ENCODE assay signal across 8 cellular contexts in genomic region chr6:158853072-158853871, GRCh38. TPM values are rescaled to one million over a fixed set of nuclear protein-coding genes. Genes with fewer than 3 reads are reported as not detected.
A peak's percentile ranks its signal among the peaks of the same experiment; 100 is the strongest.
DNase-seq lines count a peak whose midpoint lies in the region; ATAC-seq, FAIRE-seq and TF ChIP-seq lines count a peak whose summit lies in the region.

No MANE protein-coding gene starts in this region.

- peak overlapping the region; percentile 92 to 97 for H3K27ac ChIP-seq in A549
- H3K27ac ChIP-seq in OCI-LY7 (ENCODE audit: low read depth, low read length, poor library complexity, severe bottlenecking) = peak overlapping the region; percentile 74
- peak overlapping the region; percentile 18 to 21 for H3K27ac ChIP-seq in prostate gland

- H3K4me2 ChIP-seq in A549 (peak overlapping the region; percentile 79), OCI-LY7 (ENCODE audit: low read length) (peak overlapping the region; percentile 75)

- peak overlapping the region; percentile 73 for H2AFZ ChIP-seq in OCI-LY7 (ENCODE audit: low read length)

- peaks cover 42% of the 10 kb centered on the region for H3K4me1 Mint-ChIP-seq in activated T-cell treated with anti-CD3 and anti-CD28 coated beads, Interleukin-2, amount 50 U/mL, for 4 hours (ENCODE audit: low read depth)

- H4K20me1 ChIP-seq in OCI-LY7 (ENCODE audit: insufficient read depth, low read length) = no peaks in the 10 kb centered on the region

- POLR2A ChIA-PET in A549 (lab: Yijun Ruan, JAX) = interaction anchor here (1.0 to 3.1 kb wide), 4 partner anchors 14 to 54 kb away, joined by 3 to 42 read pairs (median 4); no protein-coding TSS in a partner anchor
- POLR2A ChIA-PET in OCI-LY7 (lab: Charles Lee) = interaction anchor here (0.8 to 5.4 kb wide), 5 partner anchors 11 to 94 kb away, joined by 3 to 60 read pairs (median 5); no protein-coding TSS in a partner anchor

- peak; percentile 40 to 81; a peak in 3 of 5 replicates for TF ChIP-seq EP300 in A549 (IDR thresholded peaks at IDR 0.05)

- H3K27me3 ChIP-seq in prostate gland (replicated peaks; ENCODE audit: insufficient read depth) = no peaks in the 10 kb centered on the region

- H3K4me3 Mint-ChIP-seq in activated T-cell treated with anti-CD3 and anti-CD28 coated beads, Interleukin-2, amount 50 U/mL, for 4 hours = no peak overlapping the region

- TF ChIP-seq RAD21 in A549 (conservative IDR thresholded peaks at IDR 0.05 in 1 of 2, IDR thresholded peaks at IDR 0.05 in 1 of 2) = peak in 1 of 2 experiments; percentile 9; a peak in 1 of 5 replicates

- H3K36me3 ChIP-seq in OCI-LY7 (ENCODE audit: insufficient read depth, low read length) (no peaks in the 10 kb centered on the region), prostate gland (no peaks in the 10 kb centered on the region)

- H3K79me2 ChIP-seq in OCI-LY7 (ENCODE audit: insufficient read depth, low read depth, low read length) = no peaks in the 10 kb centered on the region

- TF ChIP-seq POLR2A in A549 (IDR thresholded peaks at IDR 0.05; ENCODE audit: low read length) (no peak), prostate gland (IDR thresholded peaks at IDR 0.05) (peak; percentile 63)

- intact Hi-C loops in OCI-LY7 (cut with micrococcal nuclease; ENCODE audit: unreplicated experiment) (loop anchor here (2.0 kb wide), 1 partner anchor 26 kb away; no protein-coding TSS in a partner anchor), prostate gland (cut with DNase I) (no loop called here)

- TF ChIP-seq CTCF in A549 (IDR thresholded peaks at IDR 0.05) (no peak), OCI-LY7 (conservative IDR thresholded peaks at IDR 0.05; ENCODE audit: low read length) (no peak), foreskin fibroblast (IDR thresholded peaks at IDR 0.05; ENCODE audit: low read depth, low read length) (no peak), prostate gland (IDR thresholded peaks at IDR 0.05) (no peak)

- peaks cover 87% of the 10 kb centered on the region for H3K4me1 ChIP-seq in A549
- H3K4me1 ChIP-seq in OCI-LY7 (ENCODE audit: insufficient read depth, low read length, poor library complexity, severe bottlenecking) = peaks cover 78% of the 10 kb centered on the region
- peaks cover 5% of the 10 kb centered on the region for H3K4me1 ChIP-seq in prostate gland (replicated peaks)

- no peaks in the 10 kb centered on the region for H3K9me3 Mint-ChIP-seq in activated T-cell treated with anti-CD3 and anti-CD28 coated beads, Interleukin-2, amount 50 U/mL, for 4 hours

- DNase-seq in A549 (ENCODE audit: low read depth in 1 of 2, low spot score in 1 of 2) (peak; percentile 83 to 97), OCI-LY7 (ENCODE audit: low spot score) (peak; percentile 85), foreskin fibroblast (peak; percentile 66 to 86), prostate gland (ENCODE audit: low spot score) (peak; percentile 86), cortex of kidney (lab: John Stamatoyannopoulos, UW) (no peak)
- peak; percentile 82 for DNase-seq in activated T-cell treated with anti-CD3 and anti-CD28 coated beads, Interleukin-2, amount 50 U/mL, for 4 hours

- H3K4me3 ChIP-seq in A549 (peak overlapping the region; percentile 23; the same call in 2 of the 3 replicates), OCI-LY7 (ENCODE audit: low read depth, low read length, poor library complexity, severe bottlenecking) (peak overlapping the region; percentile 55), foreskin fibroblast (ENCODE audit: low read depth in 1 of 2, low read length in 2 of 2) (no peak overlapping the region), prostate gland (no peak overlapping the region)

- no TSS peak for BruUV-seq in OCI-LY7 (replicated peaks; lab: Mats Ljungman, UMichigan)

- FAIRE-seq in A549 (lab: Jason Lieb, UNC) = no peak

- CTCF ChIA-PET in A549 (lab: Yijun Ruan, JAX) = interaction anchor here (2.0 to 2.5 kb wide), 2 partner anchors 16 to 117 kb away, joined by 5 to 11 read pairs; no protein-coding TSS in a partner anchor
- CTCF ChIA-PET in OCI-LY7 (lab: Charles Lee; ENCODE audit: unreplicated experiment) = no interaction called here

- WGBS in A549 (ENCODE audit: missing lambda C conversion rate) = 1% methylated on average over 13 of the region's 13 CpGs
- WGBS in prostate gland = 46% methylated on average over 13 of the region's 13 CpGs

- no peaks in the 10 kb centered on the region for H3K27me3 Mint-ChIP-seq in activated T-cell treated with anti-CD3 and anti-CD28 coated beads, Interleukin-2, amount 50 U/mL, for 4 hours (ENCODE audit: low read depth)

- no peaks in the 10 kb centered on the region for H3K36me3 Mint-ChIP-seq in activated T-cell treated with anti-CD3 and anti-CD28 coated beads, Interleukin-2, amount 50 U/mL, for 4 hours (ENCODE audit: insufficient read depth)

- H3K9me3 ChIP-seq in A549 = no peaks in the 10 kb centered on the region
- H3K9me3 ChIP-seq in OCI-LY7 (ENCODE audit: low read length) = no peaks in the 10 kb centered on the region
- H3K9me3 ChIP-seq in prostate gland = no peaks in the 10 kb centered on the region

- ATAC-seq in A549 (peak; percentile 76 to 78), GM18873 (IDR thresholded peaks at IDR 0.05; ENCODE audit: low FRiP score, unreplicated experiment) (peak; percentile 70), HG03095 (IDR thresholded peaks at IDR 0.05; ENCODE audit: unreplicated experiment) (peak; percentile 94)
- ATAC-seq in activated T-cell treated with anti-CD3 and anti-CD28 coated beads, Interleukin-2, amount 50 U/mL, for 4 hours = peak; percentile 78

- H3K9me2 ChIP-seq in OCI-LY7 (ENCODE audit: insufficient read depth, low read length) = no peaks in the 10 kb centered on the region

TF ChIP-seq in A549, 52 proteins besides CTCF, POLR2A, EP300 and RAD21:
- TF ChIP-seq JUN (IDR thresholded peaks at IDR 0.05) (peak; percentile 76 to 78; a peak in 4 of 5 replicates), POLR2AphosphoS2 (conservative IDR thresholded peaks at IDR 0.05; ENCODE audit: low read length) (no peak), BHLHE40 (IDR thresholded peaks at IDR 0.05; ENCODE audit: low read depth, low read length) (no peak), HOXB5 (CRISPR knock-in tag; IDR thresholded peaks at IDR 0.05) (0 out of 2 replicates have a peak, but pooled peaks have one; percentile 34), GATA3 (IDR thresholded peaks at IDR 0.05; ENCODE audit: borderline replicate concordance) (peak; percentile 86; the same call in 1 of the 2 replicates), KDM5A (IDR thresholded peaks at IDR 0.05) (no peak), FOSL2 (IDR thresholded peaks at IDR 0.05) (peak; percentile 37; the same call in 1 of the 2 replicates), FOSL2 (CRISPR knock-in tag; IDR thresholded peaks at IDR 0.05) (peak; percentile 94), USF2 (IDR thresholded peaks at IDR 0.05) (no peak), E2F6 (IDR thresholded peaks at IDR 0.05; ENCODE audit: borderline replicate concordance, low read depth) (peak; percentile 57; the same call in 1 of the 2 replicates), MAX (IDR thresholded peaks at IDR 0.05) (peak; percentile 88), JUNB (IDR thresholded peaks at IDR 0.05) (peak; percentile 71), TP53 (CRISPR knock-in tag; IDR thresholded peaks at IDR 0.05) (peak; percentile 43; the same call in 1 of the 2 replicates)

RNA-seq across cellular contexts. Expression of gene EZR, which starts 34.1 kb away (rescaled TPM):
- polyA plus RNA-seq in A549 (2011; rRNA removed) (207 and 254 TPM in 2 replicates), A549 (2017; fragmentation: RNase III; extraction: RNeasy Plus Mini Kit Qiagen cat#74134 plus additional on column Dnase treatment) (219 to 259 TPM (median 219 TPM) in 3 replicates)
- polyA plus RNA-seq in A549 (2012; cell fraction: cytosol; rRNA removed) = 181 and 208 TPM in 2 replicates
- polyA plus RNA-seq in A549 (2012; cell fraction: nucleus; rRNA removed) = 283 and 311 TPM in 2 replicates
- polyA minus RNA-seq in A549 (2011; rRNA and poly(A)+ RNA removed) = 183 and 197 TPM in 2 replicates
- 268 and 360 TPM in 2 replicates for total RNA-seq in OCI-LY7 (2014; rRNA removed; shearing (Covaris generic))
- total RNA-seq in OCI-LY7 (2022) (415 and 440 TPM in 2 replicates), prostate gland (100 to 1,000 TPM; 118 to 222 TPM)
- 100 to 1,000 TPM; 315 to 327 (median 324) TPM for total RNA-seq in activated T-cell treated with anti-CD3 and anti-CD28 coated beads, Interleukin-2, amount 50 U/mL, for 4 hours

Comparison
In these comparisons a context has a peak if more than half of its experiments do, and no peak if none do; other contexts are left out.
1. H3K27ac ChIP-seq: peak in every context shown above with its lines; median percentile 94 in A549; 74 in OCI-LY7; 20 in prostate gland.
2. H3K4me3 ChIP-seq: peak in A549 (single experiment) and OCI-LY7 (single experiment); none in foreskin fibroblast (0 of 2) and prostate gland (0 of 2).
3. Peak in every context shown above with its lines, with median percentiles within 50 percentile points of each other: ATAC-seq.